In the genomic region with DNA sequence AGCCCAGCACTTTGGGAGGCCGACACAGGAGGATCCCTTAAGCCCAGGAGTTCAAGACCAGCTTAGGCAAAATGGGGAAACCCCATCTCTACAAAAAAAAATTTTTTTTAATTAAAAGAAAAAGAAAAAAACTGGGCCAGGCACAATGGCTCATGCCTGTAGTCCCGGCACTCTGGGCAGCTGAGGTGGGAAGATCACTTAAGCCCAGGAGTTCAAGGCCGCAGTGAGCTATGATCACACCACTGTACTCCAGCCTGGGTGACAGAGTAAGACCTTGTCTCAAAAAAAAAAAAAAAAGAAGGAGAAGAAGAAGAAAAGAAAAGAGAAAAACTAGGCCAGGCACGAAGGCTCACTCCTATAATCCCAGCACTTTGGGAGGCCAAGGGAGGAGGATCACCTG, we compare ENCODE assay signal across 20 cellular contexts.
"Had no signal": no experiment of that assay in that cellular context is flagged by ENCODE, and none has a peak within 500 bp of the region (broad histone marks: within the 10 kb centered on the region; RNA-seq: fewer than 3 reads in every experiment).

No MANE protein-coding gene starts in this region.

- H3K27ac Mint-ChIP-seq: activated CD4-positive, alpha-beta T cell treated with anti-CD3 and anti-CD28 coated beads for 36 hours; activated naive CD8-positive, alpha-beta T cell; activated T-helper 1 cell treated with anti-CD3 and anti-CD28 coated beads, Interleukin-12 subunit alpha, Interleukin-12 subunit beta, Interleukin-2, Interleukin-4 antibody, amounts not matched to agents 30 ng/mL and 10 ng/mL and 1 ng/mL, durations not matched to agents 14 hours and 24 hours and 36 hours; memory B cell had no signal

- H3K9me3 Mint-ChIP-seq: activated T-helper 1 cell treated with anti-CD3 and anti-CD28 coated beads, Interleukin-12 subunit alpha, Interleukin-12 subunit beta, Interleukin-2, Interleukin-4 antibody, amounts not matched to agents 30 ng/mL and 10 ng/mL and 1 ng/mL, durations not matched to agents 14 hours and 24 hours and 36 hours; memory B cell; neural crest cell; WTC11 had no signal

- H3K9me3 ChIP-seq: spleen, upper lobe of left lung had no signal

- H3K36me3 Mint-ChIP-seq: activated naive CD8-positive, alpha-beta T cell; memory B cell; WTC11 had no signal

- H3K27me3 Mint-ChIP-seq: activated CD4-positive, alpha-beta T cell treated with anti-CD3 and anti-CD28 coated beads for 36 hours; activated naive CD8-positive, alpha-beta T cell; memory B cell had no signal

- H3K4me3 Mint-ChIP-seq: activated CD4-positive, alpha-beta T cell treated with anti-CD3 and anti-CD28 coated beads for 36 hours; activated naive CD8-positive, alpha-beta T cell; activated T-helper 1 cell treated with anti-CD3 and anti-CD28 coated beads, Interleukin-12 subunit alpha, Interleukin-12 subunit beta, Interleukin-2, Interleukin-4 antibody, amounts not matched to agents 30 ng/mL and 10 ng/mL and 1 ng/mL, durations not matched to agents 14 hours and 24 hours and 36 hours; memory B cell; WTC11 had no signal

- H3K27me3 ChIP-seq: spleen, upper lobe of left lung had no signal

- ATAC-seq: activated CD4-positive, alpha-beta T cell treated with anti-CD3 and anti-CD28 coated beads for 36 hours; left colon; stimulated activated naive CD8-positive, alpha-beta T cell treated with anti-CD3 and anti-CD28 coated beads, Interleukin-15, Interleukin-2, amounts not matched to agents 100 U/mL and 50 U/mL, for 24 hours; WTC11 had no signal

- H3K27ac ChIP-seq: coronary artery had no signal

- H3K36me3 ChIP-seq: upper lobe of left lung had no signal

- H3K4me3 ChIP-seq: coronary artery, spleen, upper lobe of left lung had no signal

- DNase-seq: activated CD4-positive, alpha-beta T cell treated with anti-CD3 and anti-CD28 coated beads for 36 hours; activated CD4-positive, alpha-beta T cell treated with anti-CD3 and anti-CD28 coated beads, Interleukin-2, amount 50 U/mL, for 48 hours; activated gamma-delta T cell treated with Interleukin-2 at 50 U/mL for 16 hours; cerebellar nuclear complex; erythroblast; foreskin fibroblast; left colon; posterior cingulate gyrus; spleen; stimulated activated CD4-positive, alpha-beta T cell treated with anti-CD3 and anti-CD28 coated beads, Interleukin-4, amount 100 ng/mL, for 1 hour; stimulated activated naive CD8-positive, alpha-beta T cell treated with anti-CD3 and anti-CD28 coated beads, Interleukin-15, Interleukin-2, amounts not matched to agents 100 U/mL and 50 U/mL, for 24 hours; T-helper 1 cell; T-helper 9 cell; upper lobe of left lung had no signal
